Comparison of ENCODE assay signal across 9 cellular contexts in genomic region chr1:79197421-79197820, GRCh38.
DNase-seq lines count a peak whose midpoint lies in the region; ATAC-seq, FAIRE-seq and TF ChIP-seq lines count a peak whose summit lies in the region.
"Had no signal": no experiment of that assay in that cellular context is flagged by ENCODE, and none has a peak within 500 bp of the region (broad histone marks: within the 10 kb centered on the region; RNA-seq: fewer than 3 reads in every experiment).

No MANE protein-coding gene starts in this region.

- WGBS in endodermal cell (ENCODE audit: insufficient coverage in 1 of 2, insufficient read length in 1 of 2), 2 experiments: 86% methylated on average over 1 of the region's 2 CpGs; no CpG with 5 or more reads in 1 of the 2 experiments
- no CpG with 5 or more reads among the region's 2 CpGs for WGBS in trophoblast cell (ENCODE audit: extremely low coverage, insufficient coverage, insufficient read length)

- no peaks in the 10 kb centered on the region for H3K9me3 Mint-ChIP-seq in endodermal cell
- H3K9me3 Mint-ChIP-seq in activated naive CD4-positive, alpha-beta T cell treated with anti-CD3 and anti-CD28 coated beads, Interleukin-2, amount 50 U/mL, for 72 hours: peaks cover under 1 to 8% of the 10 kb centered on the region in 2 donors

- H3K9me3 ChIP-seq in endodermal cell (ENCODE audit: control insufficient read depth, low read length) (no peaks in the 10 kb centered on the region), trophoblast cell (ENCODE audit: insufficient read depth, low read depth, low read length) (no peaks in the 10 kb centered on the region)

- H3K14ac ChIP-seq in trophoblast cell (ENCODE audit: low read length): no peak overlapping the region

- no peak overlapping the region for H2BK5ac ChIP-seq in trophoblast cell (ENCODE audit: low read depth, low read length, poor library complexity)

- H3K79me2 ChIP-seq in trophoblast cell (ENCODE audit: control insufficient read depth, insufficient read depth, low read length, poor library complexity): no peaks in the 10 kb centered on the region

- H3K4ac ChIP-seq in trophoblast cell (ENCODE audit: low read depth, low read length): no peak overlapping the region

- no peak overlapping the region for H4K8ac ChIP-seq in trophoblast cell (ENCODE audit: low read depth, low read length)

- ATAC-seq in activated naive CD4-positive, alpha-beta T cell treated with anti-CD3 and anti-CD28 coated beads, Interleukin-2, amount 50 U/mL, for 72 hours: no peak
- ATAC-seq in HG02884 (IDR thresholded peaks at IDR 0.05; ENCODE audit: unreplicated experiment): no peak

- DNase-seq in GM12864 (ENCODE audit: low read depth) (no peak), NCI-H446 treated with DMSO at 0.1 percent for 48 hours (lab: John Stamatoyannopoulos, UW) (peak; percentile 67), endodermal cell (peak; percentile 41), trophoblast cell (peak; percentile 1 to 55), urothelium cell line (ENCODE audit: low spot score) (no peak), NCI-H1930 (lab: John Stamatoyannopoulos, UW) (no peak)
- no peak for DNase-seq in activated naive CD4-positive, alpha-beta T cell treated with anti-CD3 and anti-CD28 coated beads, Interleukin-2, amount 50 U/mL, for 72 hours (ENCODE audit: low spot score in 2 of 2)
- DNase-seq: nucleus accumbens had no signal

- no peak overlapping the region for H4K12ac ChIP-seq in trophoblast cell (ENCODE audit: low read depth, low read length)

- peaks cover 6% of the 10 kb centered on the region for H3K4me1 Mint-ChIP-seq in endodermal cell

- H2AFZ ChIP-seq in trophoblast cell (ENCODE audit: insufficient read depth, low read length, poor library complexity): no peak overlapping the region

- H3K4me3 Mint-ChIP-seq in endodermal cell: no peak overlapping the region

- H3K4me2 ChIP-seq in trophoblast cell (ENCODE audit: low read length): no peak overlapping the region

- peak; percentile 26 for TF ChIP-seq CTCF in GM12864 (IDR thresholded peaks at IDR 0.05; ENCODE audit: low read depth, low read length, missing control alignments)
- TF ChIP-seq CTCF in endodermal cell (conservative IDR thresholded peaks at IDR 0.05): peak; percentile 76

- H3K9ac ChIP-seq in endodermal cell (ENCODE audit: extremely low read depth, low read length, poor library complexity, severe bottlenecking): no peak overlapping the region
- no peak overlapping the region for H3K9ac ChIP-seq in trophoblast cell (ENCODE audit: low read length)

- H3K79me1 ChIP-seq in trophoblast cell (ENCODE audit: low read length): peaks cover 4% of the 10 kb centered on the region

- H3K27ac Mint-ChIP-seq in endodermal cell: no peak overlapping the region
- H3K27ac Mint-ChIP-seq in activated naive CD4-positive, alpha-beta T cell treated with anti-CD3 and anti-CD28 coated beads, Interleukin-2, amount 50 U/mL, for 72 hours: no peak overlapping the region

- no peak overlapping the region for H3K27ac ChIP-seq in endodermal cell (ENCODE audit: low read depth, low read length)
- H3K27ac ChIP-seq in trophoblast cell (ENCODE audit: low read depth, low read length): no peak overlapping the region

- H4K91ac ChIP-seq in trophoblast cell (ENCODE audit: low read depth, low read length): no peak overlapping the region

- H3K36me3 ChIP-seq in endodermal cell (ENCODE audit: control insufficient read depth, insufficient read depth, low read length): no peaks in the 10 kb centered on the region
- no peaks in the 10 kb centered on the region for H3K36me3 ChIP-seq in trophoblast cell (ENCODE audit: control insufficient read depth in 1 of 2, insufficient read depth in 2 of 2, low read length in 2 of 2)

- no peaks in the 10 kb centered on the region for H3K27me3 ChIP-seq in endodermal cell (ENCODE audit: control insufficient read depth, insufficient read depth, low read length, poor library complexity, severe bottlenecking)
- no peaks in the 10 kb centered on the region for H3K27me3 ChIP-seq in trophoblast cell (ENCODE audit: insufficient read depth, low read length)

- FAIRE-seq in urothelium cell line (lab: Jason Lieb, UNC): no peak

- H3K4me1 ChIP-seq in endodermal cell (ENCODE audit: control insufficient read depth, insufficient read depth, low read length) (peaks cover 3% of the 10 kb centered on the region), trophoblast cell (ENCODE audit: control insufficient read depth in 1 of 2, insufficient read depth in 2 of 2, low read length in 2 of 2) (peaks cover 0 to 2% of the 10 kb centered on the region in 2 experiments)

- H2BK12ac ChIP-seq in trophoblast cell (ENCODE audit: low read length): no peak overlapping the region

- H3K27me3 Mint-ChIP-seq in endodermal cell (ENCODE audit: insufficient read depth): no peaks in the 10 kb centered on the region

- H3K4me3 ChIP-seq in GM12864 (ENCODE audit: low read depth, low read length) (no peak overlapping the region), endodermal cell (ENCODE audit: low read length) (no peak overlapping the region), trophoblast cell (ENCODE audit: low read depth, low read length) (no peak overlapping the region)

- H3K36me3 Mint-ChIP-seq in endodermal cell (ENCODE audit: low read depth): no peaks in the 10 kb centered on the region
- H3K36me3 Mint-ChIP-seq in activated naive CD4-positive, alpha-beta T cell treated with anti-CD3 and anti-CD28 coated beads, Interleukin-2, amount 50 U/mL, for 72 hours: no peaks in the 10 kb centered on the region

- no peak overlapping the region for H3K23ac ChIP-seq in trophoblast cell (ENCODE audit: low read length)

- H2BK120ac ChIP-seq in trophoblast cell (ENCODE audit: insufficient read depth, low read length, poor library complexity): no peak overlapping the region

- no peak overlapping the region for H3K18ac ChIP-seq in trophoblast cell (ENCODE audit: low read length)

- no peak overlapping the region for H2AK5ac ChIP-seq in trophoblast cell (ENCODE audit: low read length)

Comparison
In these comparisons a context has a peak if more than half of its experiments do, and no peak if none do; other contexts are left out.
1. DNase-seq: peak in NCI-H446 treated with DMSO at 0.1 percent for 48 hours (single experiment), endodermal cell (single experiment) and trophoblast cell (2 of 2); none in GM12864 (single experiment), activated naive CD4-positive, alpha-beta T cell treated with anti-CD3 and anti-CD28 coated beads, Interleukin-2, amount 50 U/mL, for 72 hours (0 of 2), urothelium cell line (single experiment) and NCI-H1930 (0 of 2).